23 cellular contexts compared by ENCODE assay signal in genomic region chr1:62573675-62574074, GRCh38. TPM values are rescaled to one million over a fixed set of nuclear protein-coding genes. Genes with fewer than 3 reads are reported as not detected.
DNase-seq lines count a peak whose midpoint lies in the region; ATAC-seq and TF ChIP-seq lines count a peak whose summit lies in the region.
"Had no signal": no experiment of that assay in that cellular context is flagged by ENCODE, and none has a peak within 500 bp of the region (broad histone marks: within the 10 kb centered on the region; RNA-seq: fewer than 3 reads in every experiment).

No MANE protein-coding gene starts in this region.

- H3K27ac ChIP-seq in IMR-90 (ENCODE audit: insufficient read depth, low read length): no peak overlapping the region
- H3K27ac ChIP-seq: A549; BLaER1 treated with 17β-estradiol and CSF1 and Interleukin-3, amounts not matched to agents 10 nM and 100 nM had no signal

- no peak overlapping the region for H2BK120ac ChIP-seq in IMR-90 (ENCODE audit: low read depth, low read length)

- H3K27me3 ChIP-seq in IMR-90 (ENCODE audit: control insufficient read depth, insufficient read depth, low read length): no peaks in the 10 kb centered on the region
- H3K27me3 ChIP-seq in Caco-2 (replicated peaks; ENCODE audit: control insufficient read depth, insufficient read depth, low read length): no peaks in the 10 kb centered on the region
- H3K27me3 ChIP-seq: BE2C; BLaER1 treated with 17β-estradiol and CSF1 and Interleukin-3, amounts not matched to agents 10 nM and 100 nM had no signal

- TF ChIP-seq RAD21 in IMR-90 (IDR thresholded peaks at IDR 0.05; ENCODE audit: low read length): no peak

- H3K27ac Mint-ChIP-seq in Caco-2 (ENCODE audit: unreplicated experiment): no peak overlapping the region
- H3K27ac Mint-ChIP-seq: CD14-positive monocyte; CD4-positive, alpha-beta T cell; CD8-positive, alpha-beta memory T cell had no signal

- no peak overlapping the region for H3K9ac ChIP-seq in IMR-90 (ENCODE audit: low read depth, low read length)
- H3K9ac ChIP-seq: BLaER1 treated with 17β-estradiol and CSF1 and Interleukin-3, amounts not matched to agents 10 nM and 100 nM had no signal

- H3K4me1 Mint-ChIP-seq in Caco-2 (ENCODE audit: low read depth, unreplicated experiment): no peaks in the 10 kb centered on the region
- H3K4me1 Mint-ChIP-seq: CD14-positive monocyte had no signal

- H4K5ac ChIP-seq in IMR-90 (ENCODE audit: low read depth, low read length): no peak overlapping the region

- peak; percentile 32 for DNase-seq in EH (ENCODE audit: low read depth)
- peak; percentile 3 for DNase-seq in ELR (ENCODE audit: low read depth)
- peak; percentile 7 for DNase-seq in IMR-90
- peak; percentile 5 to 24 for DNase-seq in foreskin fibroblast
- no peak for DNase-seq in Caco-2
- DNase-seq in activated CD4-positive, alpha-beta T cell treated with anti-CD3 and anti-CD28 coated beads, Interleukin-2, amount 50 U/mL, for 4 hours: no peak
- no peak for DNase-seq in RKO (ENCODE audit: low spot score)
- DNase-seq: 8988T; ACHN; AML-193; BE2C; Calu3; CD4-positive, alpha-beta T cell; CD8-positive, alpha-beta memory T cell; DMS53; DND-41; H7; HCEC 1CT had no signal

- dilution Hi-C loops in IMR-90 (cut with HindIII; ENCODE audit: low sequenced_read_pairs, unreplicated experiment): no loop called here

- no peak overlapping the region for H3K4me2 ChIP-seq in IMR-90 (ENCODE audit: low read depth, low read length)
- H3K4me2 ChIP-seq: A549; BLaER1 treated with 17β-estradiol and CSF1 and Interleukin-3, amounts not matched to agents 10 nM and 100 nM had no signal

- POLR2A ChIA-PET in IMR-90 (lab: Charles Lee; ENCODE audit: unreplicated experiment) (no interaction called here), Caco-2 (lab: Charles Lee) (no interaction called here)

- H3K27me3 Mint-ChIP-seq in Caco-2 (ENCODE audit: insufficient read depth, unreplicated experiment): no peaks in the 10 kb centered on the region
- H3K27me3 Mint-ChIP-seq: CD4-positive, alpha-beta T cell; CD8-positive, alpha-beta memory T cell had no signal

- no peak overlapping the region for H2AK9ac ChIP-seq in IMR-90 (replicated peaks; ENCODE audit: low read depth, low read length, poor library complexity)

- H3K14ac ChIP-seq in IMR-90 (replicated peaks; ENCODE audit: low read depth, low read length): no peak overlapping the region

- H4K91ac ChIP-seq in IMR-90 (ENCODE audit: insufficient read depth, low read depth, low read length): no peak overlapping the region

- H2AK5ac ChIP-seq in IMR-90 (ENCODE audit: low read depth, low read length): no peak overlapping the region

- H3K36me3 Mint-ChIP-seq in Caco-2 (ENCODE audit: insufficient read depth, unreplicated experiment): peaks cover 10% of the 10 kb centered on the region

- intact Hi-C loops in IMR-90 (cut with micrococcal nuclease) (no loop called here), Caco-2 (cut with micrococcal nuclease; ENCODE audit: unreplicated experiment) (no loop called here)

- no CpG with 5 or more reads among the region's 2 CpGs for WGBS in IMR-90 (ENCODE audit: extremely low coverage in 2 of 2, insufficient read length in 1 of 2), 2 experiments

- in situ Hi-C loops in IMR-90 (cut with MboI; ENCODE audit: low sequenced_read_pairs): no loop called here

- CTCF ChIA-PET in IMR-90 (lab: Yijun Ruan, JAX): no interaction called here
- CTCF ChIA-PET in Caco-2 (lab: Charles Lee): no interaction called here

- no peak overlapping the region for H3K23ac ChIP-seq in IMR-90 (ENCODE audit: low read depth, low read length)

- H3K36me3 ChIP-seq in IMR-90 (ENCODE audit: control insufficient read depth, insufficient read depth, low read length): peaks cover 17% of the 10 kb centered on the region
- no peaks in the 10 kb centered on the region for H3K36me3 ChIP-seq in Caco-2 (ENCODE audit: control insufficient read depth, insufficient read depth, low read length)
- H3K36me3 ChIP-seq: BE2C had no signal

- H2BK15ac ChIP-seq in IMR-90 (ENCODE audit: low read depth, low read length): no peak overlapping the region

- BruUV-seq in IMR-90 (replicated peaks; lab: Mats Ljungman, UMichigan) (no TSS peak), Caco-2 (replicated peaks; lab: Mats Ljungman, UMichigan) (no TSS peak)

- H4K20me1 ChIP-seq in IMR-90 (ENCODE audit: insufficient read depth, low read length): no peaks in the 10 kb centered on the region
- H4K20me1 ChIP-seq: BLaER1 treated with 17β-estradiol and CSF1 and Interleukin-3, amounts not matched to agents 10 nM and 100 nM had no signal

- H3K4ac ChIP-seq in IMR-90 (ENCODE audit: low read depth, low read length): no peak overlapping the region

- no peak overlapping the region for H4K8ac ChIP-seq in IMR-90 (ENCODE audit: low read depth in 2 of 2, low read length in 2 of 2)

- H2BK20ac ChIP-seq in IMR-90 (ENCODE audit: low read depth, low read length): no peak overlapping the region

- H3K4me3 Mint-ChIP-seq in Caco-2 (ENCODE audit: unreplicated experiment): no peak overlapping the region
- H3K4me3 Mint-ChIP-seq: CD14-positive monocyte; CD4-positive, alpha-beta T cell; CD8-positive, alpha-beta memory T cell had no signal

- TF ChIP-seq POLR2A in IMR-90 (IDR thresholded peaks at IDR 0.05; ENCODE audit: low read depth, low read length): no peak

- H3K9me1 ChIP-seq in IMR-90 (ENCODE audit: insufficient read depth, low read length): no peaks in the 10 kb centered on the region

- peaks cover 8 to 9% of the 10 kb centered on the region in 2 experiments; a peak in 2 of 4 replicates for H3K79me1 ChIP-seq in IMR-90 (ENCODE audit: low read depth in 1 of 2, low read length in 2 of 2)

- H3K4me1 ChIP-seq in IMR-90 (ENCODE audit: control insufficient read depth, insufficient read depth, low read length): no peaks in the 10 kb centered on the region
- no peaks in the 10 kb centered on the region for H3K4me1 ChIP-seq in Caco-2
- H3K4me1 ChIP-seq: A549; BE2C; BLaER1 treated with 17β-estradiol and CSF1 and Interleukin-3, amounts not matched to agents 10 nM and 100 nM had no signal

- H3K9me3 ChIP-seq in IMR-90 (ENCODE audit: control insufficient read depth, insufficient read depth, low read length): peaks cover 3% of the 10 kb centered on the region
- H3K9me3 ChIP-seq in Caco-2: no peaks in the 10 kb centered on the region
- H3K9me3 ChIP-seq: A549, BE2C had no signal

- H2AFZ ChIP-seq in IMR-90 (replicated peaks; ENCODE audit: low read length, poor library complexity): no peak overlapping the region

- ATAC-seq in IMR-90 (ENCODE audit: low read depth) (no peak), GM21528 (IDR thresholded peaks at IDR 0.05; ENCODE audit: low FRiP score, unreplicated experiment) (no peak)
- ATAC-seq: A549 had no signal

- H3K9me3 Mint-ChIP-seq in Caco-2 (ENCODE audit: unreplicated experiment): peaks cover 4% of the 10 kb centered on the region

- H3K4me3 ChIP-seq in IMR-90 (ENCODE audit: insufficient read depth, low read depth, low read length) (no peak overlapping the region), foreskin fibroblast (ENCODE audit: low read depth in 1 of 2, low read length in 2 of 2) (no peak overlapping the region), Caco-2 (ENCODE audit: low read depth, low read length) (no peak overlapping the region)
- H3K4me3 ChIP-seq: A549; BLaER1 treated with 17β-estradiol and CSF1 and Interleukin-3, amounts not matched to agents 10 nM and 100 nM had no signal

- TF ChIP-seq CTCF in IMR-90 (conservative IDR thresholded peaks at IDR 0.05; ENCODE audit: low read depth, low read length): no peak
- no peak for TF ChIP-seq CTCF in foreskin fibroblast (IDR thresholded peaks at IDR 0.05; ENCODE audit: low read depth, low read length)
- TF ChIP-seq CTCF in Caco-2 (IDR thresholded peaks at IDR 0.05; ENCODE audit: insufficient read depth in 1 of 2, low read depth in 1 of 2, low read length in 1 of 2, severe bottlenecking in 1 of 2, unreplicated experiment in 1 of 2): no peak

- no peak overlapping the region for H3K56ac ChIP-seq in IMR-90 (ENCODE audit: extremely low read depth, insufficient read depth, low read length)

- no peak overlapping the region for H3K18ac ChIP-seq in IMR-90 (ENCODE audit: low read depth, low read length)

- H2BK5ac ChIP-seq in IMR-90 (ENCODE audit: low read depth, low read length, poor library complexity, severe bottlenecking): no peak overlapping the region

TF ChIP-seq in IMR-90, 13 proteins besides CTCF, POLR2A, EP300 and RAD21:
- TF ChIP-seq NFE2L2 (IDR thresholded peaks at IDR 0.05; ENCODE audit: low read depth, low read length): no peak

RNA-seq across cellular contexts. Expression of gene ANGPTL3, which starts 23.6 kb away (rescaled TPM):
- total RNA-seq in IMR-90 (2012; rRNA removed) (not detected in 2 replicates), Caco-2 (2022) (0.77 and 0.86 TPM in 2 replicates)
- not detected in 2 replicates for polyA plus RNA-seq in IMR-90 (2012; rRNA removed)
- polyA plus RNA-seq in IMR-90 (2012; cell fraction: cytosol; rRNA removed): not detected in 2 replicates
- polyA plus RNA-seq in IMR-90 (2012; cell fraction: nucleus; rRNA removed; ENCODE audit: low replicate concordance): not detected in 2 replicates
- total RNA-seq: Calu3; CD4-positive, alpha-beta T cell; CD8-positive, alpha-beta memory T cell; H1; H7 had no signal
- polyA plus RNA-seq: A549; CD14-positive monocyte; CD8-positive, alpha-beta memory T cell; H1 had no signal

Comparison
In these comparisons a context has a peak if more than half of its experiments do, and no peak if none do; other contexts are left out.
1. DNase-seq: peak in EH (single experiment), ELR (single experiment), IMR-90 (single experiment) and foreskin fibroblast (2 of 2); none in Caco-2 (0 of 2), activated CD4-positive, alpha-beta T cell treated with anti-CD3 and anti-CD28 coated beads, Interleukin-2, amount 50 U/mL, for 4 hours (0 of 2) and RKO (single experiment).